In the genomic region with DNA sequence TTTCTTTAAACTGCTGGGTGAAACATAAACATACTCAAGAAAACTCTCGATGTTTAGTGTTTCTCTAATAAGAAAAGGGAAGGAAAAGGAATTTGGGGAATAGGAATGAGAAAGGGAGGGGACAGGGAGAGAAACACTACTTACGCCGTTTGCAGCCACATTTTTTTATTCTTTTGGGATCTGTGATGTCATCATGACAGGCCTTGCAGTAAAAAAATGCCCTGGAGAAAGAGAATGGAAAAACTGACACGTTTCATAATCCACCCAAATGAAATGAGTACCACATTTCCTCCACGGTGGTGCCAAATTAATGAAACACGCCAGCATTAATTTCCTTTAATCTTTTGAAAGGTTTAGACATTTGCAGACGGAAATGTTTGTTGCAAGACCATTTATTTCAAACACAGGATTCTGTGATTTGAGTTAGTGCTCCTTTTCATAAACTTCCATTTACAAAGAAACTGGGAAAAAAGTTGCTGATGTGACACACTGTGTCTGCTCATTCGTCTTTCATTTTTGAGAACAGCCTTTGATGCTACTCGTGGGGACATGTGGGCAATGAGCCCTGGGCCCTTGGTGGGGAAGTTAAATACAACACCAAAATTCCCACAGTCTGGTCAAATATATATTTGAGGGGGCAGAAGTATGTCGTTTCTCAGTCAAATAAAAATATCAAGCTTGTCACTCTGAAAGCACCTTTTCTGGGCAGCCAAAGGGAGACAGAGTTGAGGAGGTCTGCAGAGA, we compare ENCODE assay signal across 1 cellular context.
TF ChIP-seq lines count a peak whose summit lies in the region.

No MANE protein-coding gene starts in this region.

TF ChIP-seq in SK-N-SH treated with all-trans-retinoic acid at 6 μM for 48 hours, 23 proteins besides CTCF, POLR2A, EP300 and RAD21 (continued from another document):
- TF ChIP-seq, protein P1, sequence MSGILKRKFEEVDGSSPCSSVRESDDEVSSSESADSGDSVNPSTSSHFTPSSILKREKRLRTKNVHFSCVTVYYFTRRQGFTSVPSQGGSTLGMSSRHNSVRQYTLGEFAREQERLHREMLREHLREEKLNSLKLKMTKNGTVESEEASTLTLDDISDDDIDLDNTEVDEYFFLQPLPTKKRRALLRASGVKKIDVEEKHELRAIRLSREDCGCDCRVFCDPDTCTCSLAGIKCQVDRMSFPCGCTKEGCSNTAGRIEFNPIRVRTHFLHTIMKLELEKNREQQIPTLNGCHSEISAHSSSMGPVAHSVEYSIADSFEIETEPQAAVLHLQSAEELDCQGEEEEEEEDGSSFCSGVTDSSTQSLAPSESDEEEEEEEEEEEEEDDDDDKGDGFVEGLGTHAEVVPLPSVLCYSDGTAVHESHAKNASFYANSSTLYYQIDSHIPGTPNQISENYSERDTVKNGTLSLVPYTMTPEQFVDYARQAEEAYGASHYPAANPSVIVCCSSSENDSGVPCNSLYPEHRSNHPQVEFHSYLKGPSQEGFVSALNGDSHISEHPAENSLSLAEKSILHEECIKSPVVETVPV (CRISPR knock-in tag; IDR thresholded peaks at IDR 0.05) = no peak
- TF ChIP-seq, protein P2, sequence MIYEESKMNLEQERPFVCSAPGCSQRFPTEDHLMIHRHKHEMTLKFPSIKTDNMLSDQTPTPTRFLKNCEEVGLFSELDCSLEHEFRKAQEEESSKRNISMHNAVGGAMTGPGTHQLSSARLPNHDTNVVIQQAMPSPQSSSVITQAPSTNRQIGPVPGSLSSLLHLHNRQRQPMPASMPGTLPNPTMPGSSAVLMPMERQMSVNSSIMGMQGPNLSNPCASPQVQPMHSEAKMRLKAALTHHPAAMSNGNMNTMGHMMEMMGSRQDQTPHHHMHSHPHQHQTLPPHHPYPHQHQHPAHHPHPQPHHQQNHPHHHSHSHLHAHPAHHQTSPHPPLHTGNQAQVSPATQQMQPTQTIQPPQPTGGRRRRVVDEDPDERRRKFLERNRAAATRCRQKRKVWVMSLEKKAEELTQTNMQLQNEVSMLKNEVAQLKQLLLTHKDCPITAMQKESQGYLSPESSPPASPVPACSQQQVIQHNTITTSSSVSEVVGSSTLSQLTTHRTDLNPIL (CRISPR knock-in tag; IDR thresholded peaks at IDR 0.05; ENCODE audit: low read depth) = no peak
- no peak for TF ChIP-seq ZNF8 (CRISPR knock-in tag; IDR thresholded peaks at IDR 0.05)
- TF ChIP-seq, protein P3, sequence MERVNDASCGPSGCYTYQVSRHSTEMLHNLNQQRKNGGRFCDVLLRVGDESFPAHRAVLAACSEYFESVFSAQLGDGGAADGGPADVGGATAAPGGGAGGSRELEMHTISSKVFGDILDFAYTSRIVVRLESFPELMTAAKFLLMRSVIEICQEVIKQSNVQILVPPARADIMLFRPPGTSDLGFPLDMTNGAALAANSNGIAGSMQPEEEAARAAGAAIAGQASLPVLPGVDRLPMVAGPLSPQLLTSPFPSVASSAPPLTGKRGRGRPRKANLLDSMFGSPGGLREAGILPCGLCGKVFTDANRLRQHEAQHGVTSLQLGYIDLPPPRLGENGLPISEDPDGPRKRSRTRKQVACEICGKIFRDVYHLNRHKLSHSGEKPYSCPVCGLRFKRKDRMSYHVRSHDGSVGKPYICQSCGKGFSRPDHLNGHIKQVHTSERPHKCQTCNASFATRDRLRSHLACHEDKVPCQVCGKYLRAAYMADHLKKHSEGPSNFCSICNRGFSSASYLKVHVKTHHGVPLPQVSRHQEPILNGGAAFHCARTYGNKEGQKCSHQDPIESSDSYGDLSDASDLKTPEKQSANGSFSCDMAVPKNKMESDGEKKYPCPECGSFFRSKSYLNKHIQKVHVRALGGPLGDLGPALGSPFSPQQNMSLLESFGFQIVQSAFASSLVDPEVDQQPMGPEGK (CRISPR knock-in tag; IDR thresholded peaks at IDR 0.05; ENCODE audit: borderline replicate concordance) = no peak
- no peak for TF ChIP-seq RARB (CRISPR knock-in tag; IDR thresholded peaks at IDR 0.05)
